1 cellular context compared by ENCODE assay signal in the genomic region with DNA sequence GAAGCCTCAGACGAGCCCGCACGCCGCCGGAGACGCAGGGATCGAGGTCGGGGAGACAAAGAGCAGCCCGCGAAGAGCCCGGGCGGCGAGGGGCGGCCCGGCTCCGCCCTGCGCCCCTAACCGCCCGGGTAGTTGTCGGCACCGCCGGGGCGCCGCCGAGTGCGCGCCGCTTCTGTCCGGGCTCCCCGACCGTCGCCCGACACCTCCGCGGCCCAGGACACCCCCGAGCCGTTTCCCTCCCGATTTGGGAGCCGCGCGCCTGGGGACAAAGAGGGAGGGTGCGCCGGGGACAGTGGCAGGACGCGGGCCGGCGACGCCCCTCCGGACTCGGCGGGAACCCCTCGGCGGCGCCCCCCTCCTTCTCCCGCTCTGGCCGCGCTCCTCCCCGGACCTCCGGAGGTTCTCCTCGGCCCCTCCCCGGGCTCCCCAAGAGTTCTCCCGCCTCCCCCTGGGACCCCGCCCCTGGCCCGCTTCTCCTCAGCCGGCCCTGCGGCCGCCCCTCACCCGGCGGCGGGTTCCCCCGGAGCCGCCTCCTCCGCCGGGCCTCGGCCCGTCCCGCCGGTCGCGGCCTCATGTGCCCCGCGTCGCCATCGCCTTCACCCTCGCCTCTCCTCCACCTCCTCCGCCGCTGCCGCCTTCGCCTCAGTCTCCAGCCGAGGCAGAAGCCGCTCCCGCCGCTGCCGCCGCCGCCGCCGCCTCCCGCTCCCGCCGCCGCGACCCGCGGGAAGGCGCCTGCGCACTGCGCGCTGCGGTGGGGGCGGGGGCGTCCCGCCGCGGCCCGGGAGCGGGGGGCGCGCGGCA.
TF ChIP-seq lines count a peak whose summit lies in the region.

TSS of gene GJC1 (minus strand) at position 730 of the 801 bp plus-strand sequence. CDS start 24,470 bp downstream, outside the sequence.

TF ChIP-seq in K562, 482 proteins besides CTCF, POLR2A, EP300 and RAD21 (continued from another document):
- TF ChIP-seq MED1 (CRISPR knock-in tag; IDR thresholded peaks at IDR 0.05; ENCODE audit: borderline replicate concordance) (no peak), U2AF1 (optimal IDR thresholded peaks at IDR 0.05; ENCODE audit: low read depth, low read length) (no peak), RERE (CRISPR knock-in tag; IDR thresholded peaks at IDR 0.05; ENCODE audit: borderline replicate concordance) (no peak), NRF1 (conservative IDR thresholded peaks at IDR 0.05 in 1 of 2, IDR thresholded peaks at IDR 0.05 in 1 of 2) (no peak), GMEB1 (CRISPR knock-in tag; IDR thresholded peaks at IDR 0.05) (no peak), ZNF316 (IDR thresholded peaks at IDR 0.05) (no peak), ZBTB7A (IDR thresholded peaks at IDR 0.05; ENCODE audit: borderline replicate concordance, control insufficient read depth, low read depth, low read length) (0 out of 2 replicates have a peak, but pooled peaks have one; percentile 15), BCL6 (CRISPR knock-in tag; IDR thresholded peaks at IDR 0.05) (no peak), GTF2B (IDR thresholded peaks at IDR 0.05; ENCODE audit: extremely low read depth, insufficient read length) (no peak), ZNF12 (CRISPR knock-in tag; IDR thresholded peaks at IDR 0.05) (no peak), THAP7 (CRISPR knock-in tag; IDR thresholded peaks at IDR 0.05) (no peak), ZNF408 (CRISPR knock-in tag; IDR thresholded peaks at IDR 0.05; ENCODE audit: low read depth) (no peak), POLR2AphosphoS2 (IDR thresholded peaks at IDR 0.05; ENCODE audit: low read length) (no peak)
- TF ChIP-seq, protein P1, sequence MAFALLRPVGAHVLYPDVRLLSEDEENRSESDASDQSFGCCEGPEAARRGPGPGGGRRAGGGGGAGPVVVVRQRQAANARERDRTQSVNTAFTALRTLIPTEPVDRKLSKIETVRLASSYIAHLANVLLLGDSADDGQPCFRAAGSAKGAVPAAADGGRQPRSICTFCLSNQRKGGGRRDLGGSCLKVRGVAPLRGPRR (CRISPR knock-in tag; IDR thresholded peaks at IDR 0.05): no peak
TF ChIP-seq in K562: peak in this region for 4.
